In the genomic region with DNA sequence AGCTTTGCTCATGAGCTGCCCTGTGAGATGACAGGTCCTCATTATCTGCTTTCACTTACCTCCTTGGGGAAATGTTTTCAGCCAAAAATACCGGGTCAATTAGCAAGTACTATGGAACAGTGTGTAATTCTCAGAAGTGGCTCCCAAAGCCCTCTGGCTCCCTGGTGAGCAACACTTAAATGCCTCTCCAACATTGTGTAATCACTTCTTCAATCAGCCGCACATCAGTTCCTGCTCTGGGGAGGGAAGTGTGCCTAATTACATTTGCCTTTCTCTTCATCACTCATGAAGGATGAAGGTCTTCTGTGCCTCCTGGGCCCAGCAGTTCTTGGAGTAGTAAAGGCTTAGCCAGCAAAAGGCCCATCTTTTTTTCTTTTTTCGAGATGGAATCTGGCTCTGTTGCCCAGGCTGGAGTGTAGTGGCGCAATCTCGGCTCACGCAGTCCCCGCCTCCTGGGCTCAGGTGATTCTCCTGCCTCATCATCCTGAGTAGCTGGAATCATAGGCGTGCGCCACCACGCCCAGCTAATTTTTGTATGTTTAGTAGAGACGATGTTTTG, we compare ENCODE assay signal across 16 cellular contexts. TPM values are rescaled to one million over a fixed set of nuclear protein-coding genes. Genes with fewer than 3 reads are reported as not detected.
DNase-seq lines count a peak whose midpoint lies in the region; ATAC-seq and TF ChIP-seq lines count a peak whose summit lies in the region.
"Had no signal": no experiment of that assay in that cellular context is flagged by ENCODE, and none has a peak within 500 bp of the region (broad histone marks: within the 10 kb centered on the region; RNA-seq: fewer than 3 reads in every experiment).

No MANE protein-coding gene starts in this region.

- TF ChIP-seq CTCF in left lung (IDR thresholded peaks at IDR 0.05): no peak

- peaks cover 2% of the 10 kb centered on the region for H3K36me3 Mint-ChIP-seq in T-helper 2 cell treated with Interferon-gamma antibody and Interleukin-4, amounts not matched to agents 5 μg/mL and 100 μg/mL, for 36 hours (ENCODE audit: low read depth)

- H3K9me3 Mint-ChIP-seq in T-helper 2 cell treated with Interferon-gamma antibody and Interleukin-4, amounts not matched to agents 5 μg/mL and 100 μg/mL, for 36 hours: peaks cover 6% of the 10 kb centered on the region
- H3K9me3 Mint-ChIP-seq: stimulated activated naive CD8-positive, alpha-beta T cell treated with anti-CD3 and anti-CD28 coated beads, Interleukin-15, Interleukin-2, amounts not matched to agents 100 ng/mL and 50 ng/mL, for 24 hours had no signal

- H3K4me1 ChIP-seq in left lung: no peaks in the 10 kb centered on the region
- H3K4me1 ChIP-seq: prostate gland had no signal

- no peak overlapping the region for H3K27ac Mint-ChIP-seq in T-helper 2 cell treated with Interferon-gamma antibody and Interleukin-4, amounts not matched to agents 5 μg/mL and 100 μg/mL, for 36 hours
- H3K27ac Mint-ChIP-seq: CD8-positive, alpha-beta memory T cell; stimulated activated naive CD8-positive, alpha-beta T cell treated with anti-CD3 and anti-CD28 coated beads, Interleukin-15, Interleukin-2, amounts not matched to agents 100 ng/mL and 50 ng/mL, for 24 hours had no signal

- DNase-seq in GF-D8 (lab: John Stamatoyannopoulos, UW): peak; percentile 41
- DNase-seq in NCI-H2029 (lab: John Stamatoyannopoulos, UW): peak; percentile 53
- peak; percentile 83 for DNase-seq in SKM-1 treated with dmso at 0.1 percent for 144 hours (lab: John Stamatoyannopoulos, UW; ENCODE audit: unreplicated experiment)
- peak; percentile 52 to 76 for DNase-seq in left lung
- no peak for DNase-seq in T-helper 2 cell treated with Interferon-gamma antibody and Interleukin-4, amounts not matched to agents 5 μg/mL and 100 μg/mL, for 36 hours (ENCODE audit: low spot score)
- no peak for DNase-seq in stimulated activated CD4-positive, alpha-beta T cell treated with anti-CD3 and anti-CD28 coated beads, Interleukin-2, amount 100 ng/mL, for 48 hours
- DNase-seq: anterior cingulate cortex; CD8-positive, alpha-beta memory T cell; effector memory CD4-positive, alpha-beta T cell; H7; mesendoderm; stimulated activated CD4-positive, alpha-beta T cell treated with anti-CD3 and anti-CD28 coated beads, Interleukin-4, amount 100 ng/mL, for 24 hours had no signal

- no peak overlapping the region for H3K4me3 ChIP-seq in left lung
- H3K4me3 ChIP-seq: prostate gland had no signal

- ATAC-seq in left lung (peak; percentile 87), HG03196 (IDR thresholded peaks at IDR 0.05; ENCODE audit: unreplicated experiment) (no peak), GM19351 (IDR thresholded peaks at IDR 0.05; ENCODE audit: unreplicated experiment) (no peak)

- intact Hi-C loops in left lung (cut with DNase I): no loop called here

- peaks cover 0 to 4% of the 10 kb centered on the region in 2 donors for H3K27me3 ChIP-seq in left lung

- H3K4me3 Mint-ChIP-seq in T-helper 2 cell treated with Interferon-gamma antibody and Interleukin-4, amounts not matched to agents 5 μg/mL and 100 μg/mL, for 36 hours: no peak overlapping the region
- H3K4me3 Mint-ChIP-seq: CD8-positive, alpha-beta memory T cell; stimulated activated naive CD8-positive, alpha-beta T cell treated with anti-CD3 and anti-CD28 coated beads, Interleukin-15, Interleukin-2, amounts not matched to agents 100 ng/mL and 50 ng/mL, for 24 hours had no signal

- peaks cover 28% of the 10 kb centered on the region for H3K27me3 Mint-ChIP-seq in T-helper 2 cell treated with Interferon-gamma antibody and Interleukin-4, amounts not matched to agents 5 μg/mL and 100 μg/mL, for 36 hours (ENCODE audit: low read depth)

- H3K36me3 ChIP-seq in left lung: no peaks in the 10 kb centered on the region
- H3K36me3 ChIP-seq: prostate gland had no signal

- no peaks in the 10 kb centered on the region for H3K4me1 Mint-ChIP-seq in T-helper 2 cell treated with Interferon-gamma antibody and Interleukin-4, amounts not matched to agents 5 μg/mL and 100 μg/mL, for 36 hours (ENCODE audit: low read depth)
- H3K4me1 Mint-ChIP-seq: CD8-positive, alpha-beta memory T cell had no signal

- H3K9me3 ChIP-seq in left lung: no peaks in the 10 kb centered on the region
- H3K9me3 ChIP-seq: prostate gland had no signal

- H3K27ac ChIP-seq in left lung: peak overlapping the region in 1 of 2 donors; percentile 1
- H3K27ac ChIP-seq: prostate gland had no signal

RNA-seq across cellular contexts. Expression of a gene that starts 23.1 kb away (rescaled TPM):
- 1 to 10 TPM; 1.2 to 3.0 TPM for total RNA-seq in left lung
- total RNA-seq: H7 had no signal

Comparison
In these comparisons a context has a peak if more than half of its experiments do, and no peak if none do; other contexts are left out.
1. DNase-seq: peak in GF-D8 (single experiment), NCI-H2029 (single experiment), SKM-1 treated with dmso at 0.1 percent for 144 hours (single experiment) and left lung (2 of 2); none in T-helper 2 cell treated with Interferon-gamma antibody and Interleukin-4, amounts not matched to agents 5 μg/mL and 100 μg/mL, for 36 hours (single experiment) and stimulated activated CD4-positive, alpha-beta T cell treated with anti-CD3 and anti-CD28 coated beads, Interleukin-2, amount 100 ng/mL, for 48 hours (0 of 2).